ENCODE assay signal across 3 cellular contexts in the genomic region with DNA sequence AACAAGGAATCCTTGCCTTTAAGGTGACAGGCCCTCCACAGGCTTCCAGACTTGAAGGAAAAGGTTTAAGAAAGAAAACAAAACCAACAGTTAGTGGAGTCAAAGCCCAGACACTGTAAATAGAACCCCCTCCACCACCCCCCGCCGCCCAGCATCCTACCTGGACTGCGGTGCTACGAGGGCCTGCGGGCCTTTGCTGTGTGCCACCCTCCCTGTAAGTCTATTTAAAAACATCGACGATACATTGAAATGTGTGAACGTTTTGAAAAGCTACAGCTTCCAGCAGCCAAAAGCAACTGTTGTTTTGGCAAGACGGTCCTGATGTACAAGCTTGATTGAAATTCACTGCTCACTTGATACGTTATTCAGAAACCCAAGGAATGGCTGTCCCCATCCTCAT.
TF ChIP-seq lines count a peak whose summit lies in the region.

No MANE protein-coding gene starts in this region.

TF ChIP-seq in HCT116, 20 proteins besides CTCF, POLR2A, EP300 and RAD21:
- TF ChIP-seq ZFX (IDR thresholded peaks at IDR 0.05), result no peak
- no peak for TF ChIP-seq YY1 (IDR thresholded peaks at IDR 0.05; ENCODE audit: extremely low read depth, insufficient replicate concordance, low read depth, low read length)
- no peak for TF ChIP-seq JUND (IDR thresholded peaks at IDR 0.05)
- TF ChIP-seq SRF (IDR thresholded peaks at IDR 0.05; ENCODE audit: low read depth), result no peak
- TF ChIP-seq EGR1 (IDR thresholded peaks at IDR 0.05; ENCODE audit: low read depth), result no peak
- no peak for TF ChIP-seq EZH2 (IDR thresholded peaks at IDR 0.05)
- TF ChIP-seq CEBPB (IDR thresholded peaks at IDR 0.05; ENCODE audit: low read depth), result no peak
- no peak for TF ChIP-seq EZH2phosphoT487 (IDR thresholded peaks at IDR 0.05; ENCODE audit: borderline replicate concordance)
- TF ChIP-seq, protein P1, sequence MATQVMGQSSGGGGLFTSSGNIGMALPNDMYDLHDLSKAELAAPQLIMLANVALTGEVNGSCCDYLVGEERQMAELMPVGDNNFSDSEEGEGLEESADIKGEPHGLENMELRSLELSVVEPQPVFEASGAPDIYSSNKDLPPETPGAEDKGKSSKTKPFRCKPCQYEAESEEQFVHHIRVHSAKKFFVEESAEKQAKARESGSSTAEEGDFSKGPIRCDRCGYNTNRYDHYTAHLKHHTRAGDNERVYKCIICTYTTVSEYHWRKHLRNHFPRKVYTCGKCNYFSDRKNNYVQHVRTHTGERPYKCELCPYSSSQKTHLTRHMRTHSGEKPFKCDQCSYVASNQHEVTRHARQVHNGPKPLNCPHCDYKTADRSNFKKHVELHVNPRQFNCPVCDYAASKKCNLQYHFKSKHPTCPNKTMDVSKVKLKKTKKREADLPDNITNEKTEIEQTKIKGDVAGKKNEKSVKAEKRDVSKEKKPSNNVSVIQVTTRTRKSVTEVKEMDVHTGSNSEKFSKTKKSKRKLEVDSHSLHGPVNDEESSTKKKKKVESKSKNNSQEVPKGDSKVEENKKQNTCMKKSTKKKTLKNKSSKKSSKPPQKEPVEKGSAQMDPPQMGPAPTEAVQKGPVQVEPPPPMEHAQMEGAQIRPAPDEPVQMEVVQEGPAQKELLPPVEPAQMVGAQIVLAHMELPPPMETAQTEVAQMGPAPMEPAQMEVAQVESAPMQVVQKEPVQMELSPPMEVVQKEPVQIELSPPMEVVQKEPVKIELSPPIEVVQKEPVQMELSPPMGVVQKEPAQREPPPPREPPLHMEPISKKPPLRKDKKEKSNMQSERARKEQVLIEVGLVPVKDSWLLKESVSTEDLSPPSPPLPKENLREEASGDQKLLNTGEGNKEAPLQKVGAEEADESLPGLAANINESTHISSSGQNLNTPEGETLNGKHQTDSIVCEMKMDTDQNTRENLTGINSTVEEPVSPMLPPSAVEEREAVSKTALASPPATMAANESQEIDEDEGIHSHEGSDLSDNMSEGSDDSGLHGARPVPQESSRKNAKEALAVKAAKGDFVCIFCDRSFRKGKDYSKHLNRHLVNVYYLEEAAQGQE (IDR thresholded peaks at IDR 0.05; ENCODE audit: low read depth), result no peak
- TF ChIP-seq, protein P2, sequence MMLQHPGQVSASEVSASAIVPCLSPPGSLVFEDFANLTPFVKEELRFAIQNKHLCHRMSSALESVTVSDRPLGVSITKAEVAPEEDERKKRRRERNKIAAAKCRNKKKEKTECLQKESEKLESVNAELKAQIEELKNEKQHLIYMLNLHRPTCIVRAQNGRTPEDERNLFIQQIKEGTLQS (IDR thresholded peaks at IDR 0.05), result no peak
- TF ChIP-seq TCF7L2 (IDR thresholded peaks at IDR 0.05; ENCODE audit: borderline replicate concordance, extremely low read depth, insufficient read depth, insufficient read length), result no peak
- TF ChIP-seq, protein P3, sequence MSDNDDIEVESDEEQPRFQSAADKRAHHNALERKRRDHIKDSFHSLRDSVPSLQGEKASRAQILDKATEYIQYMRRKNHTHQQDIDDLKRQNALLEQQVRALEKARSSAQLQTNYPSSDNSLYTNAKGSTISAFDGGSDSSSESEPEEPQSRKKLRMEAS (IDR thresholded peaks at IDR 0.05), result no peak

TF ChIP-seq in endothelial cell of umbilical vein, 7 proteins besides CTCF, POLR2A, EP300 and RAD21:
- TF ChIP-seq, protein P3 (IDR thresholded peaks at IDR 0.05; ENCODE audit: insufficient read depth, insufficient read length), result no peak

TF ChIP-seq in HEK293T, 16 proteins besides CTCF, POLR2A, EP300 and RAD21:
- TF ChIP-seq FOXK2 (IDR thresholded peaks at IDR 0.05), result no peak
- no peak for TF ChIP-seq FOXM1 (IDR thresholded peaks at IDR 0.05; ENCODE audit: borderline replicate concordance)
- no peak for TF ChIP-seq ELF4 (IDR thresholded peaks at IDR 0.05)
- no peak for TF ChIP-seq TARDBP (IDR thresholded peaks at IDR 0.05)
- TF ChIP-seq HDGF (IDR thresholded peaks at IDR 0.05; ENCODE audit: borderline replicate concordance), result no peak
- no peak for TF ChIP-seq SP1 (IDR thresholded peaks at IDR 0.05)
- TF ChIP-seq PKNOX1 (IDR thresholded peaks at IDR 0.05), result no peak
- TF ChIP-seq LEF1 (IDR thresholded peaks at IDR 0.05; ENCODE audit: borderline replicate concordance), result no peak
- no peak for TF ChIP-seq ARNT (IDR thresholded peaks at IDR 0.05)
- TF ChIP-seq BHLHE40 (IDR thresholded peaks at IDR 0.05; ENCODE audit: borderline replicate concordance), result no peak
- TF ChIP-seq CTBP1 (IDR thresholded peaks at IDR 0.05; ENCODE audit: borderline replicate concordance), result no peak
- TF ChIP-seq FOXA1 (IDR thresholded peaks at IDR 0.05), result no peak
- TF ChIP-seq ZNF384 (IDR thresholded peaks at IDR 0.05), result no peak
- no peak for TF ChIP-seq L3MBTL2 (conservative IDR thresholded peaks at IDR 0.05)
- no peak for TF ChIP-seq NFRKB (IDR thresholded peaks at IDR 0.05)
- no peak for TF ChIP-seq SUZ12 (IDR thresholded peaks at IDR 0.05)
TF ChIP-seq in HEK293T: peak in this region for 0.
